ENCODE assay signal across 9 cellular contexts in genomic region chr10:12844796-12845524, GRCh38.
DNase-seq lines count a peak whose midpoint lies in the region; ATAC-seq, FAIRE-seq and TF ChIP-seq lines count a peak whose summit lies in the region.
"Had no signal": no experiment of that assay in that cellular context is flagged by ENCODE, and none has a peak within 500 bp of the region (broad histone marks: within the 10 kb centered on the region; RNA-seq: fewer than 3 reads in every experiment).

No MANE protein-coding gene starts in this region.

- H3K36me3 ChIP-seq in BJ (ENCODE audit: control insufficient read depth, insufficient read depth, low read length) (no peaks in the 10 kb centered on the region), pancreas (no peaks in the 10 kb centered on the region), HAP-1 (replicated peaks) (no peaks in the 10 kb centered on the region)

- in situ Hi-C loops in HAP-1 (cut with MboI; ENCODE audit: low sequenced_read_pairs), result no loop called here

- peak; percentile 93 for FAIRE-seq in RCC 7860 (lab: Jason Lieb, UNC)
- FAIRE-seq in pancreas (lab: Jason Lieb, UNC), result no peak
- no peak for FAIRE-seq in GM19239 (lab: Jason Lieb, UNC)

- intact Hi-C loops in pancreas (cut with DNase I), result no loop called here

- H3K4me3 ChIP-seq in BJ (ENCODE audit: low read depth, low read length) (no peak overlapping the region), pancreas (no peak overlapping the region), HAP-1 (no peak overlapping the region)

- 23 to 30% methylated on average over 11 of the region's 11 CpGs for WGBS in pancreas, 2 donors

- CTCF ChIA-PET in BJ (lab: Yijun Ruan, JAX), result interaction anchor here (0.7 kb wide), 1 partner anchor 11 kb away, joined by 3 read pairs; no protein-coding TSS in a partner anchor

- H3K4me1 ChIP-seq in pancreas (no peaks in the 10 kb centered on the region), HAP-1 (no peaks in the 10 kb centered on the region; the same call in 1 of the 2 replicates)

- DNase-seq in BJ (ENCODE audit: low read depth) (peak; percentile 35), RCC 7860 (ENCODE audit: low spot score) (peak; percentile 81), fibroblast of peridontal ligament (ENCODE audit: extremely low read depth) (peak; percentile 35), pancreas (no peak), HAP-1 (ENCODE audit: low spot score in 2 of 2) (no peak), GOT3 (lab: John Stamatoyannopoulos, UW) (no peak), GM19239 (ENCODE audit: insufficient read length, low spot score) (no peak)

- TF ChIP-seq CTCF in BJ (IDR thresholded peaks at IDR 0.05; ENCODE audit: insufficient read depth, low read depth, low read length), result no peak
- TF ChIP-seq CTCF in pancreas (IDR thresholded peaks at IDR 0.05), result no peak

- peak; percentile 60 to 86 (median 62) for ATAC-seq in pancreas
- no peak for ATAC-seq in HG03280 (IDR thresholded peaks at IDR 0.05; ENCODE audit: unreplicated experiment)

- H3K9me3 ChIP-seq in pancreas, result no peaks in the 10 kb centered on the region
- no peaks in the 10 kb centered on the region for H3K9me3 ChIP-seq in HAP-1

- H3K27ac ChIP-seq in pancreas, result peak overlapping the region in 3 of 4 donors; percentile 15 to 46 (median 38)
- H3K27ac ChIP-seq: VCaP had no signal

- no peaks in the 10 kb centered on the region for H3K27me3 ChIP-seq in BJ (ENCODE audit: control insufficient read depth, insufficient read depth, low read length)
- no peaks in the 10 kb centered on the region for H3K27me3 ChIP-seq in pancreas
- no peaks in the 10 kb centered on the region for H3K27me3 ChIP-seq in HAP-1 (ENCODE audit: low read depth)

- POLR2A ChIA-PET in BJ (lab: Charles Lee), result no interaction called here

Comparison
In these comparisons a context has a peak if more than half of its experiments do, and no peak if none do; other contexts are left out.
1. DNase-seq: peak in BJ (single experiment), RCC 7860 (single experiment) and fibroblast of peridontal ligament (single experiment); none in pancreas (0 of 6), HAP-1 (0 of 2), GOT3 (single experiment) and GM19239 (single experiment).